Comparison of ENCODE assay signal across 14 cellular contexts in the genomic region with DNA sequence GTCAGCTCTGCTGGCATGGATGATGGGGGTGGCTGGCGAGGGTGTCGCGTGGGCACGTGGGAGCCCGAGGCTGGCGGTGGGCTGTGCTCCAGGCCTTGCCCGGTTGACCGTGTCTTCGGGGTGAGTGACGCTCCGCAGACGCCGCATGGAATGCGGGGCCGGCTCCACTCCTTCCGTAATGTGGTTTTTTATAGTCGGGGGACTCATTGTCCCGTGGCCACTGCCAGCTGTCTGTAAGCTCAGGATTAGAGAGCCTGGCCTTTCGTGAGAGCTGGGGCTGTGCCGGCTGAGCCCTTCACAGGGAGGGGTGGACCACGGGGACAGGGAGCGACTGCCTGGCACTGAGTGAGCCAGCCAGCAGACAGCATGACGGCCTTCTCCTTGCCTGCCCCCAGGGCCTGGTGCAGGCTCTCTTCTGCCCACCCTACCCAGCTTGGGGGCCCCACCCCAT. TPM values are rescaled to one million over a fixed set of nuclear protein-coding genes. Genes with fewer than 3 reads are reported as not detected.
DNase-seq lines count a peak whose midpoint lies in the region; ATAC-seq and TF ChIP-seq lines count a peak whose summit lies in the region.
"Had no signal": no experiment of that assay in that cellular context is flagged by ENCODE, and none has a peak within 500 bp of the region (broad histone marks: within the 10 kb centered on the region; RNA-seq: fewer than 3 reads in every experiment).

No MANE protein-coding gene starts in this region.

- no peak for TF ChIP-seq CTCF in fibroblast of villous mesenchyme (IDR thresholded peaks at IDR 0.05; ENCODE audit: insufficient read depth, low read depth, low read length)

- ATAC-seq in HG03457 (IDR thresholded peaks at IDR 0.05; ENCODE audit: unreplicated experiment) (no peak), GM21723 (IDR thresholded peaks at IDR 0.05; ENCODE audit: unreplicated experiment) (no peak)

- no peak overlapping the region for H3K9ac ChIP-seq in BLaER1 treated with 17β-estradiol and CSF1 and Interleukin-3, amounts not matched to agents 10 nM and 100 nM
- H3K9ac ChIP-seq in trophoblast cell (ENCODE audit: low read length), result no peak overlapping the region

- no peak overlapping the region for H3K23ac ChIP-seq in trophoblast cell (ENCODE audit: low read length)

- H3K27me3 ChIP-seq in BLaER1 treated with 17β-estradiol and CSF1 and Interleukin-3, amounts not matched to agents 10 nM and 100 nM, result peaks cover 35 to 72% (median 55%) of the 10 kb centered on the region in 11 experiments
- H3K27me3 ChIP-seq in MG63, result no peaks in the 10 kb centered on the region
- no peaks in the 10 kb centered on the region for H3K27me3 ChIP-seq in trophoblast cell (ENCODE audit: insufficient read depth, low read length)
- H3K27me3 ChIP-seq: vagina had no signal

- DNase-seq in MG63, result peak; percentile 41
- DNase-seq in fibroblast of villous mesenchyme (ENCODE audit: low read depth), result peak; percentile 56
- DNase-seq in trophoblast cell, result no peak
- DNase-seq in activated CD4-positive, alpha-beta T cell treated with anti-CD3 and anti-CD28 coated beads for 1 hour, result no peak
- no peak for DNase-seq in superior temporal gyrus (ENCODE audit: extremely low spot score)
- DNase-seq: activated CD4-positive, alpha-beta T cell treated with anti-CD3 and anti-CD28 coated beads, Interleukin-2, amount 10 ng/mL, durations not matched to agents 24 days and 14 days; activated gamma-delta T cell had no signal

- H2AFZ ChIP-seq in trophoblast cell (ENCODE audit: insufficient read depth, low read length, poor library complexity), result peak overlapping the region; percentile 27

- no peak overlapping the region for H4K91ac ChIP-seq in trophoblast cell (ENCODE audit: low read depth, low read length)

- H3K36me3 ChIP-seq in BLaER1 treated with 17β-estradiol and CSF1 and Interleukin-3, amounts not matched to agents 10 nM and 100 nM, result no peaks in the 10 kb centered on the region
- H3K36me3 ChIP-seq in MG63 (no peaks in the 10 kb centered on the region), trophoblast cell (ENCODE audit: control insufficient read depth in 1 of 2, insufficient read depth in 2 of 2, low read length in 2 of 2) (no peaks in the 10 kb centered on the region)
- H3K36me3 ChIP-seq: vagina had no signal

- no CpG with 5 or more reads among the region's 23 CpGs for WGBS in trophoblast cell (ENCODE audit: extremely low coverage, insufficient coverage, insufficient read length)

- H4K20me1 ChIP-seq in BLaER1 treated with 17β-estradiol and CSF1 and Interleukin-3, amounts not matched to agents 10 nM and 100 nM, result peaks cover 0 to 88% (median 40%) of the 10 kb centered on the region in 11 experiments; a peak in 16 of 22 replicates

- no peak overlapping the region for H2BK120ac ChIP-seq in trophoblast cell (ENCODE audit: insufficient read depth, low read length, poor library complexity)

- H3K4ac ChIP-seq in trophoblast cell (ENCODE audit: low read depth, low read length), result no peak overlapping the region

- H3K4me3 ChIP-seq in BLaER1 treated with 17β-estradiol and CSF1 and Interleukin-3, amounts not matched to agents 10 nM and 100 nM, result no peak overlapping the region
- H3K4me3 ChIP-seq in MG63, result no peak overlapping the region
- no peak overlapping the region for H3K4me3 ChIP-seq in fibroblast of villous mesenchyme (ENCODE audit: low read depth, low read length)
- no peak overlapping the region for H3K4me3 ChIP-seq in trophoblast cell (ENCODE audit: low read depth, low read length)
- H3K4me3 ChIP-seq: GM12878, vagina had no signal

- H3K79me1 ChIP-seq in trophoblast cell (ENCODE audit: low read length), result no peaks in the 10 kb centered on the region

- peak overlapping the region; percentile 88 to 99 (median 95); a peak in 20 of 22 replicates for H3K4me2 ChIP-seq in BLaER1 treated with 17β-estradiol and CSF1 and Interleukin-3, amounts not matched to agents 10 nM and 100 nM
- no peak overlapping the region for H3K4me2 ChIP-seq in trophoblast cell (ENCODE audit: low read length)

- no peak overlapping the region for H3K18ac ChIP-seq in trophoblast cell (ENCODE audit: low read length)

- no peaks in the 10 kb centered on the region for H3K79me2 ChIP-seq in trophoblast cell (ENCODE audit: control insufficient read depth, insufficient read depth, low read length, poor library complexity)

- H4K8ac ChIP-seq in trophoblast cell (ENCODE audit: low read depth, low read length), result no peak overlapping the region

- peaks cover 24 to 83% (median 62%) of the 10 kb centered on the region in 10 experiments for H3K4me1 ChIP-seq in BLaER1 treated with 17β-estradiol and CSF1 and Interleukin-3, amounts not matched to agents 10 nM and 100 nM
- peaks cover 17 to 25% of the 10 kb centered on the region in 2 experiments for H3K4me1 ChIP-seq in trophoblast cell (ENCODE audit: control insufficient read depth in 1 of 2, insufficient read depth in 2 of 2, low read length in 2 of 2)

- no peaks in the 10 kb centered on the region for H3K9me3 ChIP-seq in BLaER1 treated with 17β-estradiol and CSF1 and Interleukin-3, amounts not matched to agents 10 nM and 100 nM (replicated peaks in 1 of 11)
- no peaks in the 10 kb centered on the region for H3K9me3 ChIP-seq in MG63
- H3K9me3 ChIP-seq in trophoblast cell (ENCODE audit: insufficient read depth, low read depth, low read length), result peaks cover 7% of the 10 kb centered on the region
- H3K9me3 ChIP-seq: vagina had no signal

- H4K12ac ChIP-seq in trophoblast cell (ENCODE audit: low read depth, low read length), result no peak overlapping the region

- no peak overlapping the region for H3K27ac ChIP-seq in BLaER1 treated with 17β-estradiol and CSF1 and Interleukin-3, amounts not matched to agents 10 nM and 100 nM
- H3K27ac ChIP-seq in trophoblast cell (ENCODE audit: low read depth, low read length), result no peak overlapping the region
- H3K27ac ChIP-seq: vagina had no signal

- H2BK12ac ChIP-seq in trophoblast cell (ENCODE audit: low read length), result no peak overlapping the region

- no peak overlapping the region for H2AK5ac ChIP-seq in trophoblast cell (ENCODE audit: low read length)

- H3K14ac ChIP-seq in trophoblast cell (ENCODE audit: low read length), result no peak overlapping the region

- H2BK5ac ChIP-seq in trophoblast cell (ENCODE audit: low read depth, low read length, poor library complexity), result no peak overlapping the region

RNA-seq across cellular contexts. Expression of a gene that starts 20.4 kb away (rescaled TPM):
- 7.1 and 9.6 TPM in 2 replicates for total RNA-seq in MG63 (2014; rRNA removed; shearing (Covaris generic); ENCODE audit: low replicate concordance)
- not detected in 2 replicates for total RNA-seq in fibroblast of villous mesenchyme
- 0.33 and 0.49 TPM in 2 replicates for polyA plus RNA-seq in trophoblast cell (2013)
- total RNA-seq: activated CD4-positive, alpha-beta T cell treated with anti-CD3 and anti-CD28 coated beads, Interleukin-2, amount 10 ng/mL, durations not matched to agents 24 days and 14 days had no signal

RNA-seq across cellular contexts. Expression of a gene that starts 41.7 kb away (rescaled TPM):
- 0.53 TPM in 1 of 2 replicates, not detected in the other for total RNA-seq in MG63 (2014; rRNA removed; shearing (Covaris generic); ENCODE audit: low replicate concordance)
- not detected in 2 replicates for total RNA-seq in fibroblast of villous mesenchyme
- 0.40 and 0.51 TPM in 2 replicates for polyA plus RNA-seq in trophoblast cell (2013)
- total RNA-seq: activated CD4-positive, alpha-beta T cell treated with anti-CD3 and anti-CD28 coated beads, Interleukin-2, amount 10 ng/mL, durations not matched to agents 24 days and 14 days; NCI-H460; pulmonary artery endothelial cell; vagina had no signal
- polyA plus RNA-seq: GM12878 had no signal

RNA-seq across cellular contexts. Expression of a gene that starts 48.7 kb away (rescaled TPM):
- 82.3 and 181 TPM in 2 replicates for total RNA-seq in MG63 (2014; rRNA removed; shearing (Covaris generic); ENCODE audit: low replicate concordance)
- 21.2 and 24.8 TPM in 2 replicates for total RNA-seq in fibroblast of villous mesenchyme
- polyA plus RNA-seq in trophoblast cell (2013), result 118 and 123 TPM in 2 replicates

Comparison
In these comparisons a context has a peak if more than half of its experiments do, and no peak if none do; other contexts are left out.
1. DNase-seq: peak in MG63 (single experiment) and fibroblast of villous mesenchyme (single experiment); none in trophoblast cell (0 of 2), activated CD4-positive, alpha-beta T cell treated with anti-CD3 and anti-CD28 coated beads for 1 hour (single experiment) and superior temporal gyrus (single experiment).